In genomic region chr9:33446507-33447403, GRCh38 we compare ENCODE assay signal across 8 cellular contexts. TPM values are rescaled to one million over a fixed set of nuclear protein-coding genes. Genes with fewer than 3 reads are reported as not detected.
DNase-seq lines count a peak whose midpoint lies in the region; ATAC-seq and TF ChIP-seq lines count a peak whose summit lies in the region.

No MANE protein-coding gene starts in this region.

- DNase-seq in NCI-H1092 treated with DMSO at 0.1 percent for 48 hours (lab: John Stamatoyannopoulos, UW) = peak; percentile 14
- DNase-seq in NCI-H1092 (lab: John Stamatoyannopoulos, UW) = no peak
- peak; percentile 83 for DNase-seq in NCI-H1694 treated with DMSO at 0.1 percent for 48 hours (lab: John Stamatoyannopoulos, UW)
- DNase-seq in activated CD8-positive, alpha-beta memory T cell treated with anti-CD3 and anti-CD28 coated beads, Interleukin-2, amount 50 U/mL, for 1 hour (ENCODE audit: extremely low read depth) = peak; percentile 29
- peak; percentile 59 for DNase-seq in fibroblast of mammary gland (ENCODE audit: low read depth)
- no peak for DNase-seq in omental fat pad (ENCODE audit: low spot score)
- peak in 1 of 2 donors; percentile 66 for DNase-seq in upper lobe of left lung

- H3K27me3 ChIP-seq in upper lobe of left lung = no peaks in the 10 kb centered on the region

- H3K36me3 ChIP-seq in upper lobe of left lung = peaks cover 0 to 10% (median 8%) of the 10 kb centered on the region in 4 donors

- WGBS in upper lobe of left lung, 2 donors = 17 to 30% methylated on average over 21 of the region's 21 CpGs

- no peak for TF ChIP-seq EP300 in upper lobe of left lung (IDR thresholded peaks at IDR 0.05)

- H3K4me1 ChIP-seq in upper lobe of left lung = peaks cover 14 to 40% (median 33%) of the 10 kb centered on the region in 4 donors

- no peaks in the 10 kb centered on the region for H3K9me3 ChIP-seq in upper lobe of left lung

- H3K4me3 ChIP-seq in fibroblast of mammary gland (ENCODE audit: control insufficient read depth, low read depth, low read length) (peak overlapping the region; percentile 33), upper lobe of left lung (peak overlapping the region; percentile 23 to 63 (median 56))

- H3K27ac ChIP-seq in upper lobe of left lung = peak overlapping the region; percentile 52 to 89 (median 74)

- TF ChIP-seq CTCF in fibroblast of mammary gland (conservative IDR thresholded peaks at IDR 0.05; ENCODE audit: control insufficient read depth, insufficient read depth, low read depth, low read length) = no peak
- no peak for TF ChIP-seq CTCF in omental fat pad (IDR thresholded peaks at IDR 0.05)
- TF ChIP-seq CTCF in upper lobe of left lung (IDR thresholded peaks at IDR 0.05) = no peak

- no peak for TF ChIP-seq POLR2A in upper lobe of left lung (IDR thresholded peaks at IDR 0.05)

- ATAC-seq in HG02678 (IDR thresholded peaks at IDR 0.05; ENCODE audit: unreplicated experiment) (peak; percentile 83), omental fat pad (ENCODE audit: low FRiP score) (peak; percentile 83), upper lobe of left lung (ENCODE audit: low FRiP score in 2 of 2) (peak; percentile 71 to 74)

RNA-seq across cellular contexts. Expression of gene AQP3, which starts 0.6 kb away (rescaled TPM):
- total RNA-seq in omental fat pad = 100 to 1,000 TPM in 1 of 4 donors, 10 to 100 TPM in 2, 1 to 10 TPM in 1; 9.9 to 139 (median 46.3) TPM
- 100 to 1,000 TPM in 5 of 6 donors, 10 to 100 TPM in 1; 62.5 to 468 (median 201) TPM for total RNA-seq in upper lobe of left lung

RNA-seq across cellular contexts. Expression of gene NOL6, which starts 27.0 kb away (rescaled TPM):
- total RNA-seq in omental fat pad (10 to 100 TPM; 19.1 to 76.7 (median 21.4) TPM), upper lobe of left lung (10 to 100 TPM; 17.8 to 47.6 (median 31.9) TPM)

RNA-seq across cellular contexts. Expression of gene AQP7, which starts 44.4 kb away (rescaled TPM):
- total RNA-seq in omental fat pad = 100 to 1,000 TPM; 128 to 466 (median 169) TPM
- 10 to 100 TPM in 1 of 6 donors, 1 to 10 TPM in 5; 2.1 to 23.0 (median 4.8) TPM for total RNA-seq in upper lobe of left lung

Comparison
In these comparisons a context has a peak if more than half of its experiments do, and no peak if none do; other contexts are left out.
1. DNase-seq: peak in NCI-H1092 treated with DMSO at 0.1 percent for 48 hours (single experiment), NCI-H1694 treated with DMSO at 0.1 percent for 48 hours (single experiment), activated CD8-positive, alpha-beta memory T cell treated with anti-CD3 and anti-CD28 coated beads, Interleukin-2, amount 50 U/mL, for 1 hour (single experiment) and fibroblast of mammary gland (single experiment); none in NCI-H1092 (single experiment) and omental fat pad (single experiment).
2. RNA of gene AQP7, which starts 44.4 kb away (total RNA-seq): 128 to 466 TPM in omental fat pad; 2.1 to 23.0 TPM in upper lobe of left lung; every median in the first group is over 4 times any median in the second.
3. Peak in every context shown above with its lines, with median percentiles within 50 percentile points of each other: ATAC-seq.